ENCODE assay signal across 1 cellular context in the genomic region with DNA sequence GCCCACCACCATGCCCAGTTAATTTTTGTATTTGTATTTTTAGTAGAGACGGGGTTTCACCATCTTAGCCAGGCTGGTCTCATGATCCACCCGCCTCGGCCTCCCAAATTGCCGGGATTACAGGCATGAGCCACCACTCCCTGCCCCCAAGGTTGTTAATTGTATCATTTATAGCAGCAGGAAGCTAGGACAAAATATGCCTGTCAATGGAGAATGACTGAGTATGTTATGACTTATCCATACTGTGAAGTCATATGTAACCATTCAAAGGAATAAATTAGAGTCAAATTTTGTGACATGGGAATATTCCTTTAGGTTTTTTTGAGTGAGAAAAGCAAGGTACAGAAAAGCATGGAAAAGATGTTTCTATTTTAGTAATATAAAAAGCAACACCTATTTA.
TF ChIP-seq lines count a peak whose summit lies in the region.

No MANE protein-coding gene starts in this region.

TF ChIP-seq in IMR-90, 13 proteins besides CTCF, POLR2A, EP300 and RAD21 (continued from another document):
- no peak for TF ChIP-seq BHLHE40 (IDR thresholded peaks at IDR 0.05; ENCODE audit: low read depth, low read length)
- TF ChIP-seq RFX5 (IDR thresholded peaks at IDR 0.05; ENCODE audit: low read depth, low read length) = no peak
